9 cellular contexts compared by ENCODE assay signal in the genomic region with DNA sequence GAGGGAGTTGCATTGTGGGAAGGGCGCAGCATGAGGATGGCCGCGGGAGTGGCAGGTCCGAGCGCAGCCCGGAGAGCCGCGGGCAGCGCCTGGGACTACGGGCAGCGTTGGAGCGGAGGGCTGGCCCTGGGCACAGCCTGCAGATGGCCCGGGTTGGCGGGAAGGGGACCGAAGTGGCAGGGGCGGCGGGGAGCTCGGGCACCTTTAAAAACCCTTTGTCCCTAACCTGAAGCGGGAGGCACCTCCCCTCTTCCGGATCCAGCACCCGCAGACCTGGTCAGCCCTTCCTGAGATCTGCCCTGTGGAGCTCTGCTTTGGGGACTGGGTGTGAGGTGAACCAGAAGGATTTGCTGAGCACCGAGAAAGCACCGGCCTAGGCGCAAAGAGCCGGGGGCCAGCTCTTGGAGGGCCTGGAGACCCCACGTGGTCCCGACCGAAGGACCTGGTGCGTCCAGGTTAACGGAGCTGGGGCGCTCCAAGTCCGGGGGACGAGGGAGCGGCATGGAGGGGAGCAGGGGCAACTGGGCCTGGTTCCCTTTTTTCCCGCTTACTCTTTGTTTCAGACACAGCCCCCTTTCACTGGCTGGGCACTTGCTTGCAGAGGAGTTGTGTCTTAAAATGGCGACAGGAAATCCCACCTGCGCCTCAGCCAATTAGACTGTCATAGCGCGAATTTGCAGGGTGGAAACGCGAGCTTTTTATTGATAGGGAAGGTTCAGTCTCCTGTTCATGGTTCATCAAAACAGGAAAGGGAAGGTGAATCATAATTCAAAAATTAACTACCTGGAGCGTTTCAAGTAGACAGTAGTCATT. TPM values are rescaled to one million over a fixed set of nuclear protein-coding genes. Genes with fewer than 3 reads are reported as not detected.
A peak's percentile ranks its signal among the peaks of the same experiment; 100 is the strongest.
DNase-seq lines count a peak whose midpoint lies in the region; ATAC-seq, FAIRE-seq and TF ChIP-seq lines count a peak whose summit lies in the region.
"Had no signal": no experiment of that assay in that cellular context is flagged by ENCODE, and none has a peak within 500 bp of the region (broad histone marks: within the 10 kb centered on the region; RNA-seq: fewer than 3 reads in every experiment).

No MANE protein-coding gene starts in this region.

- H3K27ac ChIP-seq in gastroesophageal sphincter, result peak overlapping the region; percentile 89 to 95 (median 91)

- H3K27ac Mint-ChIP-seq in activated T-cell treated with anti-CD3 and anti-CD28 coated beads, Interleukin-2, amount 50 U/mL, for 24 hours, result no peak overlapping the region

- DNase-seq in GM12891 (ENCODE audit: insufficient read length, low spot score) (peak; percentile 49), NCI-H748 treated with DMSO at 0.1 percent for 48 hours (lab: John Stamatoyannopoulos, UW) (peak; percentile 15), renal cortical epithelial cell (ENCODE audit: low read depth) (peak; percentile 63), foreskin melanocyte (no peak), D341Med (ENCODE audit: low spot score) (no peak)
- peak; percentile 86 for DNase-seq in activated T-cell treated with anti-CD3 and anti-CD28 coated beads, Interleukin-2, amount 50 U/mL, for 24 hours

- no peaks in the 10 kb centered on the region for H3K9me3 Mint-ChIP-seq in activated T-cell treated with anti-CD3 and anti-CD28 coated beads, Interleukin-2, amount 50 U/mL, for 24 hours

- H3K4me1 ChIP-seq in gastroesophageal sphincter, result peaks cover 0 to 37% (median 4%) of the 10 kb centered on the region in 3 donors

- peak; percentile 55 for FAIRE-seq in GM12891 (lab: Jason Lieb, UNC)
- FAIRE-seq: frontal cortex had no signal

- H3K4me3 ChIP-seq in gastroesophageal sphincter, result peak overlapping the region; percentile 63 to 69

- H3K27me3 ChIP-seq in gastroesophageal sphincter, result peaks cover 7% of the 10 kb centered on the region

- peaks cover 12% of the 10 kb centered on the region for H3K36me3 Mint-ChIP-seq in activated T-cell treated with anti-CD3 and anti-CD28 coated beads, Interleukin-2, amount 50 U/mL, for 24 hours (ENCODE audit: low read depth)

- no peak for TF ChIP-seq CTCF in gastroesophageal sphincter (IDR thresholded peaks at IDR 0.05)

- H3K9me3 ChIP-seq in gastroesophageal sphincter, result no peaks in the 10 kb centered on the region

- peaks cover 35% of the 10 kb centered on the region for H3K4me1 Mint-ChIP-seq in activated T-cell treated with anti-CD3 and anti-CD28 coated beads, Interleukin-2, amount 50 U/mL, for 24 hours (ENCODE audit: low read depth)

- TF ChIP-seq EP300 in gastroesophageal sphincter (IDR thresholded peaks at IDR 0.05), result no peak

- no peak overlapping the region for H3K4me3 Mint-ChIP-seq in activated T-cell treated with anti-CD3 and anti-CD28 coated beads, Interleukin-2, amount 50 U/mL, for 24 hours

- no peaks in the 10 kb centered on the region for H3K36me3 ChIP-seq in gastroesophageal sphincter

- H3K27me3 Mint-ChIP-seq in activated T-cell treated with anti-CD3 and anti-CD28 coated beads, Interleukin-2, amount 50 U/mL, for 24 hours, result no peaks in the 10 kb centered on the region

- WGBS in gastroesophageal sphincter (ENCODE audit: low coverage in 1 of 2), 2 donors, result 72 to 83% methylated on average over 1 to 6 of the region's 42 CpGs

- peak; percentile 66; the same call in 1 of the 2 replicates for TF ChIP-seq POLR2A in GM12891 (IDR thresholded peaks at IDR 0.05; ENCODE audit: low read depth, low read length)
- TF ChIP-seq POLR2A in gastroesophageal sphincter (IDR thresholded peaks at IDR 0.05), result no peak

- peak; percentile 10 for ATAC-seq in HG02588 (IDR thresholded peaks at IDR 0.05; ENCODE audit: unreplicated experiment)
- ATAC-seq in gastroesophageal sphincter, result no peak

TF ChIP-seq in GM12891, 5 proteins besides CTCF, POLR2A, EP300 and RAD21:
- 0 out of 2 replicates have a peak, but pooled peaks have one; percentile 27 for TF ChIP-seq POU2F2 (IDR thresholded peaks at IDR 0.05; ENCODE audit: low read depth, low read length)
- TF ChIP-seq SPI1 (IDR thresholded peaks at IDR 0.05; ENCODE audit: low read depth, low read length), result 0 out of 2 replicates have a peak, but pooled peaks have one; percentile 33
- no peak; the same call in 1 of the 2 replicates for TF ChIP-seq TAF1 (IDR thresholded peaks at IDR 0.05; ENCODE audit: low read depth, low read length)
- no peak; the same call in none of the 2 replicates for TF ChIP-seq POLR2AphosphoS5 (IDR thresholded peaks at IDR 0.05; ENCODE audit: low read depth, low read length)
- TF ChIP-seq PAX5 (IDR thresholded peaks at IDR 0.05; ENCODE audit: insufficient read depth, low read length, severe bottlenecking), result no peak

RNA-seq across cellular contexts. Expression of a gene that starts 0.8 kb away (rescaled TPM):
- 43.1 TPM for polyA plus RNA-seq in GM12891 (2012; ENCODE audit: low read depth, missing spikeins)
- total RNA-seq in gastroesophageal sphincter, result 100 to 1,000 TPM; 175 to 273 (median 195) TPM
- total RNA-seq in renal cortical epithelial cell, result 173 and 228 TPM in 2 replicates

Comparison
In these comparisons a context has a peak if more than half of its experiments do, and no peak if none do; other contexts are left out.
1. DNase-seq: peak in GM12891 (single experiment), NCI-H748 treated with DMSO at 0.1 percent for 48 hours (single experiment), activated T-cell treated with anti-CD3 and anti-CD28 coated beads, Interleukin-2, amount 50 U/mL, for 24 hours (single experiment) and renal cortical epithelial cell (single experiment); none in foreskin melanocyte (single experiment) and D341Med (single experiment).